Comparison of ENCODE assay signal across 8 cellular contexts in the genomic region with DNA sequence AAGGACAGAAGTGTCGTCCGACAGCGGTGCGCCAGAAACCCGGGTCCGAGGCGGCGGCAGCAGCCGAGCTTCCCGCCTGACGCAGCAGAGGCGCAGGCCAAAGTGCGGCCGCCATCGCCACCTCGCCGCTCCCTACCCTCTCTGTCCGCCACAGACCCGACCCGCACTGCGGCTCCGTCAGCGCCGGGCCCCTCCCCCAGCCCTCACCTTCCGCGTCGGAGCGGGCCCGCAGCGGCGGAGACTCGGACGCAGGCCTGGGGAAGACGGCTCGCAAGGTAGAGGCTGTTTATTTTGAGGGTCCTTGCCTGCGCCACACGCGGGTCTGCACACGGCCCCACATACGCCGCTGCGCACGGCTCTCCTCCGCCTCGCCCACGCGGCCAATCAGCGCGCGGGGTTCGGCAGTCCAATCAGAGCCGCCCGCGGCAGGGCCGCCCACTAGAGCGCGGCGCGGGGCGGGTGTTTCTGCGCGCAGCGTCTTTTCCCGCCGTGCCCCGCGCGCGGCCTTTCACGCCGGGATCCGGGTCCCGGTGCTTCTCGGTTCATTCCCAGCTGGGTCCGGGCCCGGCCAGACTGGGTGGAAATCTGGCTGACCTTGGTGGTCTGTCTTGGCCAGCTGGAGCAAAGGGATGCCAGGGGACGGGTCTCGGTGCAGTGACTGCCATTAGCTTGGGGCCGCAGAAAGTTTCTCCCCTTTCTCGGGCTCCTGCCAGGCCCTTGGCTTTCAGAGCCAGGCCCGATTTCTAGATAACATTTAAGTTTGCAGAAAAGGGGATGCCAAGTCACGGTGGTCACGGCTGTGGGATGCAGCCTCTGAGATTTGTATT. TPM values are rescaled to one million over a fixed set of nuclear protein-coding genes. Genes with fewer than 3 reads are reported as not detected.
DNase-seq lines count a peak whose midpoint lies in the region; ATAC-seq and TF ChIP-seq lines count a peak whose summit lies in the region.

CNBP (minus strand) TSS at position 328 of the 827 bp plus-strand sequence. CDS start 12,139 bp downstream, outside the sequence.

- no peak for TF ChIP-seq CTCF in kidney epithelial cell (IDR thresholded peaks at IDR 0.05; ENCODE audit: insufficient read depth, low read length, poor library complexity, severe bottlenecking)

- DNase-seq in Ammon's horn (ENCODE audit: low spot score) (peak; percentile 97), GM19238 (ENCODE audit: insufficient read length, low spot score) (peak; percentile 92), NCI-H510A treated with DMSO at 0.1 percent for 48 hours (lab: John Stamatoyannopoulos, UW) (peak; percentile 80), cerebellum (ENCODE audit: low spot score) (peak; percentile 98), kidney epithelial cell (ENCODE audit: low read depth) (peak; percentile 61)
- peak; percentile 86 for DNase-seq in activated CD4-positive, alpha-beta T cell treated with anti-CD3 and anti-CD28 coated beads for 24 hours (ENCODE audit: low read depth in 2 of 2)
- peak; percentile 94 for DNase-seq in stimulated activated CD4-positive, alpha-beta T cell treated with anti-CD3 and anti-CD28 coated beads, Interleukin-15, amount 100 ng/mL, for 24 hours

- H3K4me3 ChIP-seq in kidney epithelial cell (ENCODE audit: low read depth, low read length) = peak within 1 kb of the TSS; percentile 67

- peak; percentile 96 for ATAC-seq in HG03439 (IDR thresholded peaks at IDR 0.05; ENCODE audit: unreplicated experiment)

- no peaks in the 10 kb centered on the region for H3K27me3 ChIP-seq in kidney epithelial cell (ENCODE audit: control insufficient read depth, insufficient read depth, low read length)

- no peaks in the 10 kb centered on the region for H3K36me3 ChIP-seq in kidney epithelial cell (ENCODE audit: control insufficient read depth, insufficient read depth, low read length)

RNA-seq across cellular contexts. Expression of gene CNBP, which starts in this region (rescaled TPM):
- 127 TPM for total RNA-seq in cerebellum
- 256 and 271 TPM in 2 replicates for total RNA-seq in kidney epithelial cell

Comparison
In these comparisons a context has a peak if more than half of its experiments do, and no peak if none do; other contexts are left out.
1. Peak in every context shown above with its lines: DNase-seq, ATAC-seq and H3K4me3 ChIP-seq.